ENCODE assay signal across 33 cellular contexts in genomic region chr4:160717848-160718247, GRCh38.
"Had no signal": no experiment of that assay in that cellular context is flagged by ENCODE, and none has a peak within 500 bp of the region (broad histone marks: within the 10 kb centered on the region; RNA-seq: fewer than 3 reads in every experiment).

No MANE protein-coding gene starts in this region.

- H3K4me1 ChIP-seq: adrenal gland, body of pancreas, breast epithelium had no signal

- H3K4me3 ChIP-seq: adrenal gland, body of pancreas, breast epithelium had no signal

- ATAC-seq: activated CD8-positive, alpha-beta T cell treated with anti-CD3 and anti-CD28 coated beads for 36 hours; activated naive CD8-positive, alpha-beta T cell treated with anti-CD3 and anti-CD28 coated beads, Interleukin-2, amount 50 U/mL, for 24 hours; activated T-cell treated with anti-CD3 and anti-CD28 coated beads, Interleukin-2, amount 50 U/mL, for 4 hours; activated T-cell treated with anti-CD3 and anti-CD28 coated beads, Interleukin-2, amount 50 U/mL, for 72 hours; activated T-helper 17 cell treated with anti-CD3 and anti-CD28 coated beads, Interleukin-2, amount 50 U/mL, for 72 hours; body of pancreas had no signal

- DNase-seq: activated B cell treated with CpG ODN at 0.5 μM for 24 hours; activated CD4-positive, alpha-beta memory T cell treated with anti-CD3 and anti-CD28 coated beads for 36 hours; activated CD4-positive, alpha-beta T cell treated with anti-CD3 and anti-CD28 coated beads for 4 hours; activated CD4-positive, alpha-beta T cell treated with anti-CD3 and anti-CD28 coated beads, Interleukin-2, amount 10 ng/mL, durations not matched to agents 24 days and 14 days; activated CD4-positive, alpha-beta T cell treated with anti-CD3 and anti-CD28 coated beads, Interleukin-2, amount 50 U/mL, for 1 hour; activated CD4-positive, alpha-beta T cell treated with anti-CD3 and anti-CD28 coated beads, Interleukin-2, amount 50 U/mL, for 4 hours; activated CD4-positive, CD25-positive, alpha-beta regulatory T cell treated with anti-CD3 and anti-CD28 coated beads, Interleukin-2, amount 50 U/mL, for 72 hours; activated CD8-positive, alpha-beta memory T cell treated with anti-CD3 and anti-CD28 coated beads, Interleukin-2, amount 50 U/mL, for 4 hours; activated CD8-positive, alpha-beta T cell treated with anti-CD3 and anti-CD28 coated beads for 36 hours; activated effector memory CD4-positive, alpha-beta T cell treated with anti-CD3 and anti-CD28 coated beads, Interleukin-2, amount 50 U/mL, for 16 hours; activated gamma-delta T cell treated with Interleukin-2 at 50 U/mL for 16 hours; activated naive CD4-positive, alpha-beta T cell treated with anti-CD3 and anti-CD28 coated beads, Interleukin-2, amount 10 ng/mL, durations not matched to agents 7 days and 5 days; activated naive CD4-positive, alpha-beta T cell treated with Interleukin-2 at 50 U/mL for 16 hours; activated naive CD8-positive, alpha-beta T cell treated with anti-CD3 and anti-CD28 coated beads, Interleukin-2, amount 10 ng/mL, durations not matched to agents 7 days and 5 days; activated naive CD8-positive, alpha-beta T cell treated with anti-CD3 and anti-CD28 coated beads, Interleukin-2, amount 50 U/mL, for 24 hours; activated T-cell treated with anti-CD3 and anti-CD28 coated beads for 4 hours; activated T-cell treated with anti-CD3 and anti-CD28 coated beads, Interleukin-2, amount 50 U/mL, for 1 hour; activated T-cell treated with anti-CD3 and anti-CD28 coated beads, Interleukin-2, amount 50 U/mL, for 4 hours; activated T-cell treated with anti-CD3 and anti-CD28 coated beads, Interleukin-2, amount 50 U/mL, for 72 hours; adrenal gland; amniotic stem cell; aorta; body of pancreas; brain microvascular endothelial cell; central memory CD4-positive, alpha-beta T cell; T-helper 1 cell; T-helper 2 cell; T-helper 9 cell had no signal

- H3K9me3 ChIP-seq: adrenal gland, body of pancreas, breast epithelium had no signal

- FAIRE-seq: astrocyte, TTC549 had no signal

- H3K27ac ChIP-seq: adrenal gland, body of pancreas, brain microvascular endothelial cell, breast epithelium, VCaP had no signal

- H3K27me3 ChIP-seq: adrenal gland, body of pancreas, brain microvascular endothelial cell, breast epithelium had no signal

- H3K36me3 ChIP-seq: adrenal gland, brain microvascular endothelial cell, breast epithelium had no signal
